ENCODE assay signal across 19 cellular contexts in the genomic region with DNA sequence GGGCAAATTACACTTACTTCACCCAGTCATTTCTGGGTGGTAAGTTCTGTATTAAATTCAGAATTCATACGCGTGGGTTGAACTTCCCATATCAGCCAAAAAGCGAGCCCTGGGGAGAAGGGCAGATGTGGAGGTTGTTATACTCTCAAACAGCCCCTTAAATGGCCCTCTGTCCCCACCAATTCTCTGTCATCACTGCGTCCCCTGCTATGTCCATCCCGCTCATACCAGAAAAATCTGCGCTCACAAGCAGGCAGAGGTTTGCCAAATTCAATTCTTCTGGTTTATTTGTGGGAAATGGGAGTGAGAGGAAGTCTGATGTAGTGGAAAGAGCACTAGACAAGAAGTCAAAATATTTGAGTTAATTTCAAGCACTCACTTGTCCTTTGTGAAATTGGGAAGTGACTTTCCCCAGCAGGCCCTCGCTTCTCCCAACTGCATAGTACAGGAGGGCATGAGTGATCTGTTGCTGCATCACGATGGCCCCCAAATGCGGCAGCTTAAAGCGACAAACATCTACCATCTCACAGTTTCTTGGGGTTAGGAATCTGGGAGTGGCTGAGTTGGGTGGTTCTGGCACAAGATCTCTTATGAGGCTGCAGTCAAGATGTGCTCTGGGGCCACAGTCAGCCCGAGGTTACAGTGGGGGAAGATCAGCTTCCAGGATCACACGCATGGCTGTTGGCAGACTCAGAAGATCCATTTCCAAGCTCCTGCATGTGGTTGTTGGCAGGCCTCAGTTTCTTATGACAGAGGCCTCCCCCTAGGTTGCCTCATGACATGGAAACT.
A peak's percentile ranks its signal among the peaks of the same experiment; 100 is the strongest.
DNase-seq lines count a peak whose midpoint lies in the region; ATAC-seq and TF ChIP-seq lines count a peak whose summit lies in the region.
"Had no signal": no experiment of that assay in that cellular context is flagged by ENCODE, and none has a peak within 500 bp of the region (broad histone marks: within the 10 kb centered on the region; RNA-seq: fewer than 3 reads in every experiment).

No MANE protein-coding gene starts in this region.

- no TSS peak for BruUV-seq in mammary epithelial cell (replicated peaks; lab: Mats Ljungman, UMichigan)

- peak; percentile 23 for ATAC-seq in Right ventricle myocardium superior (ENCODE audit: poor library complexity)
- ATAC-seq in HG03097 (IDR thresholded peaks at IDR 0.05; ENCODE audit: low FRiP score, unreplicated experiment) = no peak
- ATAC-seq: A549, HepG2 had no signal

- dilution Hi-C loops in mammary epithelial cell (cut with HindIII; ENCODE audit: low sequenced_read_pairs) = loop anchor here (5.0 kb wide), 1 partner anchor 84 kb away; the partner anchor contains the start of gene LRRC15

- no peak overlapping the region for H3K4me3 ChIP-seq in breast epithelium
- no peak overlapping the region for H3K4me3 ChIP-seq in mammary epithelial cell (replicated peaks in 1 of 3; ENCODE audit: insufficient read depth in 1 of 3, low read depth in 2 of 3, low read length in 3 of 3)
- H3K4me3 ChIP-seq: A549, smooth muscle cell, thyroid gland had no signal

- peaks cover 28% of the 10 kb centered on the region for H3K4me1 Mint-ChIP-seq in neural crest cell
- H3K4me1 Mint-ChIP-seq in activated T-helper 2 cell treated with anti-CD3 and anti-CD28 coated beads, Interferon-gamma antibody, Interleukin-2, Interleukin-4, amounts not matched to agents 10 μg/mL and 5 μg/mL and 100 μg/mL, durations not matched to agents 14 hours and 24 hours and 36 hours (ENCODE audit: low read depth) = no peaks in the 10 kb centered on the region

- H3K9ac ChIP-seq in mammary epithelial cell (ENCODE audit: insufficient read depth, low read length) = no peak overlapping the region
- H3K9ac ChIP-seq: parathyroid adenoma had no signal

- H3K27me3 ChIP-seq in breast epithelium (no peaks in the 10 kb centered on the region), mammary epithelial cell (ENCODE audit: insufficient read depth, low read length) (no peaks in the 10 kb centered on the region)
- H3K27me3 ChIP-seq: thyroid gland had no signal

- H3K4me1 ChIP-seq in breast epithelium (peaks cover 7 to 24% of the 10 kb centered on the region in 2 donors), mammary epithelial cell (ENCODE audit: insufficient read depth, low read length) (peaks cover 6% of the 10 kb centered on the region)
- H3K4me1 ChIP-seq: A549 had no signal

- H3K27ac ChIP-seq in breast epithelium (peak overlapping the region in 1 of 2 donors; percentile 46), mammary epithelial cell (ENCODE audit: insufficient read depth, low read depth, low read length) (no peak overlapping the region)
- H3K27ac ChIP-seq: A549, parathyroid adenoma, thyroid gland had no signal

- H3K36me3 ChIP-seq in breast epithelium (no peaks in the 10 kb centered on the region), mammary epithelial cell (ENCODE audit: insufficient read depth, low read length) (no peaks in the 10 kb centered on the region)
- H3K36me3 ChIP-seq: thyroid gland had no signal

- peaks cover 56% of the 10 kb centered on the region for H3K27me3 Mint-ChIP-seq in neural crest cell (ENCODE audit: low read depth)
- H3K27me3 Mint-ChIP-seq in activated T-helper 2 cell treated with anti-CD3 and anti-CD28 coated beads, Interferon-gamma antibody, Interleukin-2, Interleukin-4, amounts not matched to agents 10 μg/mL and 5 μg/mL and 100 μg/mL, durations not matched to agents 14 hours and 24 hours and 36 hours (ENCODE audit: low read depth) = peaks cover 12% of the 10 kb centered on the region

- CTCF ChIA-PET in mammary epithelial cell (lab: Charles Lee; ENCODE audit: low non-redundant PET) = no interaction called here

- peak; percentile 3 to 38 for DNase-seq in breast epithelium (ENCODE audit: low spot score in 2 of 2)
- DNase-seq in mammary epithelial cell = no peak
- no peak for DNase-seq in Right ventricle myocardium superior
- DNase-seq in neural crest cell (ENCODE audit: low read depth, low spot score) = no peak
- no peak for DNase-seq in activated T-helper 2 cell treated with anti-CD3 and anti-CD28 coated beads, Interferon-gamma antibody, Interleukin-2, Interleukin-4, amounts not matched to agents 10 μg/mL and 5 μg/mL and 100 μg/mL, durations not matched to agents 14 hours and 24 hours and 36 hours (ENCODE audit: low spot score)
- no peak for DNase-seq in globus pallidus (ENCODE audit: low spot score)
- no peak for DNase-seq in RKO (ENCODE audit: low spot score)
- DNase-seq: activated CD4-positive, alpha-beta T cell treated with anti-CD3 and anti-CD28 coated beads for 1 hour; activated naive CD4-positive, alpha-beta T cell treated with Interleukin-2 at 50 U/mL for 16 hours; kidney; NCI-H1694 treated with DMSO at 0.1 percent for 48 hours; SIG-M5; thyroid gland had no signal

- H2AFZ ChIP-seq in mammary epithelial cell (ENCODE audit: low read depth, low read length) = no peak overlapping the region
- H2AFZ ChIP-seq: parathyroid adenoma had no signal

- peak overlapping the region; percentile 3 for H3K27ac Mint-ChIP-seq in neural crest cell (ENCODE audit: unreplicated experiment)
- H3K27ac Mint-ChIP-seq in activated T-helper 2 cell treated with anti-CD3 and anti-CD28 coated beads, Interferon-gamma antibody, Interleukin-2, Interleukin-4, amounts not matched to agents 10 μg/mL and 5 μg/mL and 100 μg/mL, durations not matched to agents 14 hours and 24 hours and 36 hours = no peak overlapping the region
- H3K27ac Mint-ChIP-seq: T-helper 2 cell treated with Interferon-gamma antibody and Interleukin-4, amounts not matched to agents 5 μg/mL and 100 μg/mL, for 36 hours had no signal

- intact Hi-C loops in breast epithelium (cut with DNase I; ENCODE audit: low total_unique reads) = no loop called here
- intact Hi-C loops in mammary epithelial cell (cut with micrococcal nuclease) = no loop called here
- intact Hi-C loops in Right ventricle myocardium superior (cut with DNase I) = no loop called here
- intact Hi-C loops in activated T-helper 2 cell treated with anti-CD3 and anti-CD28 coated beads, Interferon-gamma antibody, Interleukin-2, Interleukin-4, amounts not matched to agents 10 μg/mL and 5 μg/mL and 100 μg/mL, durations not matched to agents 14 hours and 24 hours and 36 hours (cut with micrococcal nuclease) = no loop called here

- 95% methylated on average over 11 of the region's 12 CpGs for WGBS in mammary epithelial cell (ENCODE audit: low coverage, missing lambda C conversion rate)

- TF ChIP-seq POLR2A in breast epithelium (IDR thresholded peaks at IDR 0.05) = no peak

- no peaks in the 10 kb centered on the region for H4K20me1 ChIP-seq in mammary epithelial cell (ENCODE audit: insufficient read depth, low read length)

- no peak overlapping the region for H3K4me2 ChIP-seq in mammary epithelial cell (ENCODE audit: insufficient read depth, low read depth, low read length)
- H3K4me2 ChIP-seq: A549, smooth muscle cell had no signal

- no peaks in the 10 kb centered on the region for H3K36me3 Mint-ChIP-seq in neural crest cell (ENCODE audit: low read depth)
- no peaks in the 10 kb centered on the region for H3K36me3 Mint-ChIP-seq in activated T-helper 2 cell treated with anti-CD3 and anti-CD28 coated beads, Interferon-gamma antibody, Interleukin-2, Interleukin-4, amounts not matched to agents 10 μg/mL and 5 μg/mL and 100 μg/mL, durations not matched to agents 14 hours and 24 hours and 36 hours (ENCODE audit: low read depth)

- H3K9me3 ChIP-seq in breast epithelium (no peaks in the 10 kb centered on the region), mammary epithelial cell (replicated peaks; ENCODE audit: insufficient read depth, low read length) (no peaks in the 10 kb centered on the region)
- H3K9me3 ChIP-seq: A549, thyroid gland had no signal

- H3K4me3 Mint-ChIP-seq in neural crest cell = no peak overlapping the region
- H3K4me3 Mint-ChIP-seq in activated T-helper 2 cell treated with anti-CD3 and anti-CD28 coated beads, Interferon-gamma antibody, Interleukin-2, Interleukin-4, amounts not matched to agents 10 μg/mL and 5 μg/mL and 100 μg/mL, durations not matched to agents 14 hours and 24 hours and 36 hours (ENCODE audit: low read depth) = no peak overlapping the region
- H3K4me3 Mint-ChIP-seq: T-helper 2 cell treated with Interferon-gamma antibody and Interleukin-4, amounts not matched to agents 5 μg/mL and 100 μg/mL, for 36 hours had no signal

- TF ChIP-seq CTCF in breast epithelium (IDR thresholded peaks at IDR 0.05) (no peak), mammary epithelial cell (conservative IDR thresholded peaks at IDR 0.05 in 1 of 2, IDR thresholded peaks at IDR 0.05 in 1 of 2; ENCODE audit: extremely low read depth in 1 of 2, insufficient read depth in 1 of 2, low read depth in 1 of 2, low read length in 2 of 2) (no peak), neural crest cell (conservative IDR thresholded peaks at IDR 0.05) (no peak)

- no peaks in the 10 kb centered on the region for H3K9me3 Mint-ChIP-seq in neural crest cell
- H3K9me3 Mint-ChIP-seq in activated T-helper 2 cell treated with anti-CD3 and anti-CD28 coated beads, Interferon-gamma antibody, Interleukin-2, Interleukin-4, amounts not matched to agents 10 μg/mL and 5 μg/mL and 100 μg/mL, durations not matched to agents 14 hours and 24 hours and 36 hours = no peaks in the 10 kb centered on the region
- H3K9me3 Mint-ChIP-seq: T-helper 2 cell treated with Interferon-gamma antibody and Interleukin-4, amounts not matched to agents 5 μg/mL and 100 μg/mL, for 36 hours had no signal

- in situ Hi-C loops in mammary epithelial cell (cut with MboI; ENCODE audit: low sequenced_read_pairs in 2 of 2) = no loop called here

- H3K79me2 ChIP-seq in mammary epithelial cell (ENCODE audit: insufficient read depth, low read length) = no peaks in the 10 kb centered on the region
- H3K79me2 ChIP-seq: parathyroid adenoma had no signal

Comparison
In these comparisons a context has a peak if more than half of its experiments do, and no peak if none do; other contexts are left out.
1. DNase-seq: peak in breast epithelium (2 of 2); none in mammary epithelial cell (single experiment), Right ventricle myocardium superior (single experiment), neural crest cell (single experiment), activated T-helper 2 cell treated with anti-CD3 and anti-CD28 coated beads, Interferon-gamma antibody, Interleukin-2, Interleukin-4, amounts not matched to agents 10 μg/mL and 5 μg/mL and 100 μg/mL, durations not matched to agents 14 hours and 24 hours and 36 hours (single experiment), globus pallidus (single experiment) and RKO (single experiment).